In genomic region chr1:226370144-226370923, GRCh38 we compare ENCODE assay signal across 14 cellular contexts. TPM values are rescaled to one million over a fixed set of nuclear protein-coding genes. Genes with fewer than 3 reads are reported as not detected.
DNase-seq lines count a peak whose midpoint lies in the region; ATAC-seq and TF ChIP-seq lines count a peak whose summit lies in the region.
"Had no signal": no experiment of that assay in that cellular context is flagged by ENCODE, and none has a peak within 500 bp of the region (broad histone marks: within the 10 kb centered on the region; RNA-seq: fewer than 3 reads in every experiment).

No MANE protein-coding gene starts in this region.

- peak overlapping the region; percentile 18 for H3K4me3 ChIP-seq in OCI-LY1 (ENCODE audit: low read depth, low read length, poor library complexity, severe bottlenecking)
- H3K4me3 ChIP-seq: PC-9 had no signal

- CTCF ChIA-PET in GM10248 (lab: Yijun Ruan, JAX), result interaction anchor here (0.7 to 1.8 kb wide), 3 partner anchors 15 to 245 kb away, joined by 4 to 5 read pairs (median 4); no protein-coding TSS in a partner anchor
- CTCF ChIA-PET in activated CD4-positive, alpha-beta memory T cell treated with anti-CD3 and anti-CD28 coated beads for 36 hours (lab: Charles Lee), result no interaction called here

- no peaks in the 10 kb centered on the region for H3K27me3 Mint-ChIP-seq in activated CD4-positive, alpha-beta memory T cell treated with anti-CD3 and anti-CD28 coated beads for 36 hours

- no peak overlapping the region for H2AFZ ChIP-seq in OCI-LY1 (ENCODE audit: low read length)
- H2AFZ ChIP-seq: PC-9 had no signal

- H3K9ac ChIP-seq in OCI-LY1 (ENCODE audit: low read length), result peak overlapping the region; percentile 41; the same call in 1 of the 2 replicates

- TF ChIP-seq CTCF in GM10248 (IDR thresholded peaks at IDR 0.05; ENCODE audit: control extremely low read depth, extremely low read depth, low read depth, missing control alignments), result no peak
- no peak for TF ChIP-seq CTCF in OCI-LY1 (IDR thresholded peaks at IDR 0.05; ENCODE audit: low read length)

- H4K20me1 ChIP-seq in OCI-LY1 (ENCODE audit: insufficient read depth, low read length), result no peaks in the 10 kb centered on the region

- intact Hi-C loops in activated CD4-positive, alpha-beta memory T cell treated with anti-CD3 and anti-CD28 coated beads for 36 hours (cut with micrococcal nuclease), result no loop called here

- no peaks in the 10 kb centered on the region for H3K79me2 ChIP-seq in OCI-LY1 (ENCODE audit: insufficient read depth, low read length)

- peak overlapping the region; percentile 84 for H3K27ac ChIP-seq in OCI-LY1 (ENCODE audit: low read depth, low read length, poor library complexity, severe bottlenecking)
- H3K27ac ChIP-seq: PC-9 had no signal

- no peaks in the 10 kb centered on the region for H3K4me1 Mint-ChIP-seq in activated CD4-positive, alpha-beta memory T cell treated with anti-CD3 and anti-CD28 coated beads for 36 hours (ENCODE audit: low read depth)

- H3K27me3 ChIP-seq in OCI-LY1 (ENCODE audit: insufficient read depth, low read length), result no peaks in the 10 kb centered on the region

- peaks cover 43% of the 10 kb centered on the region for H3K4me1 ChIP-seq in OCI-LY1 (ENCODE audit: insufficient read depth, low read length, severe bottlenecking)

- H3K9me2 ChIP-seq in OCI-LY1 (ENCODE audit: low read depth, low read length), result no peaks in the 10 kb centered on the region

- H3F3A ChIP-seq in OCI-LY1 (ENCODE audit: insufficient read depth, low read length), result no peaks in the 10 kb centered on the region

- no peaks in the 10 kb centered on the region for H3K9me3 Mint-ChIP-seq in activated CD4-positive, alpha-beta memory T cell treated with anti-CD3 and anti-CD28 coated beads for 36 hours

- ATAC-seq in GM19043 (IDR thresholded peaks at IDR 0.05; ENCODE audit: low read depth, unreplicated experiment), result peak; percentile 59
- ATAC-seq in HG02678 (IDR thresholded peaks at IDR 0.05; ENCODE audit: unreplicated experiment), result peak; percentile 74

- peak overlapping the region; percentile 52 for H3K4me2 ChIP-seq in OCI-LY1 (ENCODE audit: low read length)
- H3K4me2 ChIP-seq: PC-9 had no signal

- POLR2A ChIA-PET in GM10248 (lab: Yijun Ruan, JAX), result no interaction called here
- POLR2A ChIA-PET in activated CD4-positive, alpha-beta memory T cell treated with anti-CD3 and anti-CD28 coated beads for 36 hours (lab: Charles Lee), result no interaction called here

- H3K4me3 Mint-ChIP-seq in activated CD4-positive, alpha-beta memory T cell treated with anti-CD3 and anti-CD28 coated beads for 36 hours, result no peak overlapping the region

- peaks cover 61% of the 10 kb centered on the region for H3K36me3 Mint-ChIP-seq in activated CD4-positive, alpha-beta memory T cell treated with anti-CD3 and anti-CD28 coated beads for 36 hours

- no peak overlapping the region for H3K27ac Mint-ChIP-seq in activated CD4-positive, alpha-beta memory T cell treated with anti-CD3 and anti-CD28 coated beads for 36 hours

- peaks cover 99% of the 10 kb centered on the region for H3K36me3 ChIP-seq in OCI-LY1 (ENCODE audit: insufficient read depth, low read length)

- H3K9me3 ChIP-seq in OCI-LY1 (ENCODE audit: low read length), result no peaks in the 10 kb centered on the region

- peak; percentile 48 for DNase-seq in GM10248 (ENCODE audit: extremely low spot score)
- DNase-seq in AG08395 (ENCODE audit: low spot score), result no peak
- DNase-seq in NCI-H2107 treated with DMSO at 0.1 percent for 48 hours (lab: John Stamatoyannopoulos, UW; ENCODE audit: unreplicated experiment), result no peak
- DNase-seq in activated CD4-positive, alpha-beta memory T cell treated with anti-CD3 and anti-CD28 coated beads for 36 hours, result no peak
- DNase-seq in NCI-H2171 (lab: John Stamatoyannopoulos, UW), result no peak
- DNase-seq: activated T-cell treated with anti-CD3 and anti-CD28 coated beads, Interleukin-2, amount 50 U/mL, for 48 hours; C1 segment of cervical spinal cord; caudate nucleus; kidney glomerular epithelial cell; NCI-H1417; PC-9 had no signal

RNA-seq across cellular contexts. Expression of gene PARP1, which starts 37.6 kb away (rescaled TPM):
- 100 to 1,000 TPM; 301 to 308 TPM for total RNA-seq in activated CD4-positive, alpha-beta memory T cell treated with anti-CD3 and anti-CD28 coated beads for 36 hours
